ENCODE assay signal across 1 cellular context in the genomic region with DNA sequence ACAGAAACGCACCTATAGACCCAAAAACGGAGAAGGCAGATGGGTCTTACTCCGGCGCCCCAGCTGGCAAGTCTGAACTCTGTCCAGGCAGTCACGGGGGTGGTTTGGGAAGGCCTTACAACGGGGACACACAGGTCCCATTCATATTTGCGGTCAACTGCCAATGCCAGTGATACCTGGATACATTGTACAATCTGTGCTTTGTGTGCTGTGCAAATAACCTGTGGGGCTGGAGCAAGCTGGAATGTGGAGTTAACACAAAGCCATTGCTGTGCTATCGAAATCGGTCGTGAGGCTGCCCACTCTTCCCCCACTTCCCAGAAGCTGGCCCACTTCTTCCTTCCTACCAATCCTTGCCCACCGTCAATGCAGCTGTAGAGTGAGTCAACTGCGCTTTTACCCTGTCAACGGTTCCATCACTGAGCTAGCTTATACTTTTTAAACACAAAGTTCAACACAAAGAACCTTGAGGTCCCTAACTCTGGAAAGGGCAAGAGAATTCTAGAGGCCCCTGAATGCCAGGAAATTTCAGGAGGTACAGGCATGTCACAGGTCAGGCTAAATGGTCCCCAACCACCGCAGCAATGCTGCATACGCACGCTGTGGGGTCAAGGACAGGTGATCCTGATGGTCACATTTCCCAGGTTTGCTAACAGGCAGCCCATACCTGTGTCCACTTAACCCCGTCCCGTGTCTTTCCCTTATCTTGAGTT.
A peak's percentile ranks its signal among the peaks of the same experiment; 100 is the strongest.
TF ChIP-seq lines count a peak whose summit lies in the region.

No MANE protein-coding gene starts in this region.

TF ChIP-seq in HepG2, 621 proteins besides CTCF, POLR2A, EP300 and RAD21 (continued from another document and continues in another):
- TF ChIP-seq, protein P1, sequence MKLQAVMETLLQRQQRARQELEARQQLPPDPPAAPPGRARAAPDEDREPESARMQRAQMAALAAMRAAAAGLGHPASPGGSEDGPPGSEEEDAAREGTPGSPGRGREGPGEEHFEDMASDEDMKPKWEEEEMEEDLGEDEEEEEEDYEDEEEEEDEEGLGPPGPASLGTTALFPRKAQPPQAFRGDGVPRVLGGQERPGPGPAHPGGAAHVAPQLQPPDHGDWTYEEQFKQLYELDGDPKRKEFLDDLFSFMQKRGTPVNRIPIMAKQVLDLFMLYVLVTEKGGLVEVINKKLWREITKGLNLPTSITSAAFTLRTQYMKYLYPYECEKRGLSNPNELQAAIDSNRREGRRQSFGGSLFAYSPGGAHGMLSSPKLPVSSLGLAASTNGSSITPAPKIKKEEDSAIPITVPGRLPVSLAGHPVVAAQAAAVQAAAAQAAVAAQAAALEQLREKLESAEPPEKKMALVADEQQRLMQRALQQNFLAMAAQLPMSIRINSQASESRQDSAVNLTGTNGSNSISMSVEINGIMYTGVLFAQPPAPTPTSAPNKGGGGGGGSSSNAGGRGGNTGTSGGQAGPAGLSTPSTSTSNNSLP (IDR thresholded peaks at IDR 0.05; ENCODE audit: low read depth, low read length): peak; percentile 78
- TF ChIP-seq IRX3 (CRISPR knock-in tag; IDR thresholded peaks at IDR 0.05; ENCODE audit: borderline replicate concordance, low read depth) (no peak), ZNF12 (CRISPR knock-in tag; IDR thresholded peaks at IDR 0.05) (peak; percentile 81), RFXAP (CRISPR knock-in tag; IDR thresholded peaks at IDR 0.05; ENCODE audit: borderline replicate concordance) (peak; percentile 92), ZKSCAN8 (CRISPR knock-in tag; IDR thresholded peaks at IDR 0.05; ENCODE audit: borderline replicate concordance) (0 out of 2 replicates have a peak, but pooled peaks have one; percentile 35), ZNF746 (CRISPR knock-in tag; IDR thresholded peaks at IDR 0.05) (peak; percentile 80), KLF11 (CRISPR knock-in tag; IDR thresholded peaks at IDR 0.05) (no peak), PCBP1 (IDR thresholded peaks at IDR 0.05; ENCODE audit: borderline replicate concordance, low read depth, low read length) (no peak), FOXK1 (CRISPR knock-in tag; IDR thresholded peaks at IDR 0.05; ENCODE audit: borderline replicate concordance, low read depth) (no peak), KLF6 (CRISPR knock-in tag; IDR thresholded peaks at IDR 0.05) (no peak), SRSF1 (optimal IDR thresholded peaks at IDR 0.05; ENCODE audit: low read depth, low read length) (no peak), ZSCAN25 (CRISPR knock-in tag; IDR thresholded peaks at IDR 0.05) (no peak), SALL2 (CRISPR knock-in tag; IDR thresholded peaks at IDR 0.05) (peak; percentile 93; the same call in 1 of the 2 replicates), SNAPC2 (CRISPR knock-in tag; IDR thresholded peaks at IDR 0.05) (no peak; the same call in 1 of the 2 replicates), RBM39 (IDR thresholded peaks at IDR 0.05; ENCODE audit: low read depth, low read length, poor library complexity, severe bottlenecking) (no peak), ZNF660 (CRISPR knock-in tag; IDR thresholded peaks at IDR 0.05; ENCODE audit: borderline replicate concordance, low read depth) (no peak), ARNT2 (CRISPR knock-in tag; IDR thresholded peaks at IDR 0.05; ENCODE audit: low read depth) (peak; percentile 67; the same call in 1 of the 2 replicates), ZFP1 (CRISPR knock-in tag; IDR thresholded peaks at IDR 0.05) (peak; percentile 63; the same call in 1 of the 2 replicates), NCOA2 (CRISPR knock-in tag; IDR thresholded peaks at IDR 0.05) (peak; percentile 94), ZNF839 (CRISPR knock-in tag; IDR thresholded peaks at IDR 0.05; ENCODE audit: borderline replicate concordance) (no peak), ZNF224 (CRISPR knock-in tag; IDR thresholded peaks at IDR 0.05) (peak; percentile 91; the same call in 1 of the 2 replicates), ZNF121 (CRISPR knock-in tag; IDR thresholded peaks at IDR 0.05) (peak; percentile 44), BORCS8-MEF2B (CRISPR knock-in tag; IDR thresholded peaks at IDR 0.05) (no peak), ZNF747 (CRISPR knock-in tag; IDR thresholded peaks at IDR 0.05; ENCODE audit: borderline replicate concordance) (peak; percentile 81), SKI (IDR thresholded peaks at IDR 0.05; ENCODE audit: partially characterized antibody) (peak; percentile 87), SNAI1 (CRISPR knock-in tag; IDR thresholded peaks at IDR 0.05; ENCODE audit: borderline replicate concordance) (no peak)
- TF ChIP-seq, protein P2, sequence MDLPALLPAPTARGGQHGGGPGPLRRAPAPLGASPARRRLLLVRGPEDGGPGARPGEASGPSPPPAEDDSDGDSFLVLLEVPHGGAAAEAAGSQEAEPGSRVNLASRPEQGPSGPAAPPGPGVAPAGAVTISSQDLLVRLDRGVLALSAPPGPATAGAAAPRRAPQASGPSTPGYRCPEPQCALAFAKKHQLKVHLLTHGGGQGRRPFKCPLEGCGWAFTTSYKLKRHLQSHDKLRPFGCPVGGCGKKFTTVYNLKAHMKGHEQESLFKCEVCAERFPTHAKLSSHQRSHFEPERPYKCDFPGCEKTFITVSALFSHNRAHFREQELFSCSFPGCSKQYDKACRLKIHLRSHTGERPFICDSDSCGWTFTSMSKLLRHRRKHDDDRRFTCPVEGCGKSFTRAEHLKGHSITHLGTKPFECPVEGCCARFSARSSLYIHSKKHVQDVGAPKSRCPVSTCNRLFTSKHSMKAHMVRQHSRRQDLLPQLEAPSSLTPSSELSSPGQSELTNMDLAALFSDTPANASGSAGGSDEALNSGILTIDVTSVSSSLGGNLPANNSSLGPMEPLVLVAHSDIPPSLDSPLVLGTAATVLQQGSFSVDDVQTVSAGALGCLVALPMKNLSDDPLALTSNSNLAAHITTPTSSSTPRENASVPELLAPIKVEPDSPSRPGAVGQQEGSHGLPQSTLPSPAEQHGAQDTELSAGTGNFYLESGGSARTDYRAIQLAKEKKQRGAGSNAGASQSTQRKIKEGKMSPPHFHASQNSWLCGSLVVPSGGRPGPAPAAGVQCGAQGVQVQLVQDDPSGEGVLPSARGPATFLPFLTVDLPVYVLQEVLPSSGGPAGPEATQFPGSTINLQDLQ (CRISPR knock-in tag; IDR thresholded peaks at IDR 0.05): peak; percentile 26; the same call in 1 of the 2 replicates
- TF ChIP-seq, protein P3, sequence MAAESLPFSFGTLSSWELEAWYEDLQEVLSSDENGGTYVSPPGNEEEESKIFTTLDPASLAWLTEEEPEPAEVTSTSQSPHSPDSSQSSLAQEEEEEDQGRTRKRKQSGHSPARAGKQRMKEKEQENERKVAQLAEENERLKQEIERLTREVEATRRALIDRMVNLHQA (CRISPR knock-in tag; IDR thresholded peaks at IDR 0.05): no peak
- TF ChIP-seq, protein P4, sequence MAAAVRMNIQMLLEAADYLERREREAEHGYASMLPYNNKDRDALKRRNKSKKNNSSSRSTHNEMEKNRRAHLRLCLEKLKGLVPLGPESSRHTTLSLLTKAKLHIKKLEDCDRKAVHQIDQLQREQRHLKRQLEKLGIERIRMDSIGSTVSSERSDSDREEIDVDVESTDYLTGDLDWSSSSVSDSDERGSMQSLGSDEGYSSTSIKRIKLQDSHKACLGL (CRISPR knock-in tag; IDR thresholded peaks at IDR 0.05): no peak
- TF ChIP-seq, protein P5, sequence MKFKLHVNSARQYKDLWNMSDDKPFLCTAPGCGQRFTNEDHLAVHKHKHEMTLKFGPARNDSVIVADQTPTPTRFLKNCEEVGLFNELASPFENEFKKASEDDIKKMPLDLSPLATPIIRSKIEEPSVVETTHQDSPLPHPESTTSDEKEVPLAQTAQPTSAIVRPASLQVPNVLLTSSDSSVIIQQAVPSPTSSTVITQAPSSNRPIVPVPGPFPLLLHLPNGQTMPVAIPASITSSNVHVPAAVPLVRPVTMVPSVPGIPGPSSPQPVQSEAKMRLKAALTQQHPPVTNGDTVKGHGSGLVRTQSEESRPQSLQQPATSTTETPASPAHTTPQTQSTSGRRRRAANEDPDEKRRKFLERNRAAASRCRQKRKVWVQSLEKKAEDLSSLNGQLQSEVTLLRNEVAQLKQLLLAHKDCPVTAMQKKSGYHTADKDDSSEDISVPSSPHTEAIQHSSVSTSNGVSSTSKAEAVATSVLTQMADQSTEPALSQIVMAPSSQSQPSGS (CRISPR knock-in tag; IDR thresholded peaks at IDR 0.05): peak; percentile 70
- TF ChIP-seq, protein P6, sequence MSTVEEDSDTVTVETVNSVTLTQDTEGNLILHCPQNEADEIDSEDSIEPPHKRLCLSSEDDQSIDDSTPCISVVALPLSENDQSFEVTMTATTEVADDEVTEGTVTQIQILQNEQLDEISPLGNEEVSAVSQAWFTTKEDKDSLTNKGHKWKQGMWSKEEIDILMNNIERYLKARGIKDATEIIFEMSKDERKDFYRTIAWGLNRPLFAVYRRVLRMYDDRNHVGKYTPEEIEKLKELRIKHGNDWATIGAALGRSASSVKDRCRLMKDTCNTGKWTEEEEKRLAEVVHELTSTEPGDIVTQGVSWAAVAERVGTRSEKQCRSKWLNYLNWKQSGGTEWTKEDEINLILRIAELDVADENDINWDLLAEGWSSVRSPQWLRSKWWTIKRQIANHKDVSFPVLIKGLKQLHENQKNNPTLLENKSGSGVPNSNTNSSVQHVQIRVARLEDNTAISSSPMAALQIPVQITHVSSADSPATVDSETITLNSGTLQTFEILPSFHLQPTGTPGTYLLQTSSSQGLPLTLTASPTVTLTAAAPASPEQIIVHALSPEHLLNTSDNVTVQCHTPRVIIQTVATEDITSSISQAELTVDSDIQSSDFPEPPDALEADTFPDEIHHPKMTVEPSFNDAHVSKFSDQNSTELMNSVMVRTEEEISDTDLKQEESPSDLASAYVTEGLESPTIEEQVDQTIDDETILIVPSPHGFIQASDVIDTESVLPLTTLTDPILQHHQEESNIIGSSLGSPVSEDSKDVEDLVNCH (CRISPR knock-in tag; IDR thresholded peaks at IDR 0.05): no peak
- TF ChIP-seq, protein P7, sequence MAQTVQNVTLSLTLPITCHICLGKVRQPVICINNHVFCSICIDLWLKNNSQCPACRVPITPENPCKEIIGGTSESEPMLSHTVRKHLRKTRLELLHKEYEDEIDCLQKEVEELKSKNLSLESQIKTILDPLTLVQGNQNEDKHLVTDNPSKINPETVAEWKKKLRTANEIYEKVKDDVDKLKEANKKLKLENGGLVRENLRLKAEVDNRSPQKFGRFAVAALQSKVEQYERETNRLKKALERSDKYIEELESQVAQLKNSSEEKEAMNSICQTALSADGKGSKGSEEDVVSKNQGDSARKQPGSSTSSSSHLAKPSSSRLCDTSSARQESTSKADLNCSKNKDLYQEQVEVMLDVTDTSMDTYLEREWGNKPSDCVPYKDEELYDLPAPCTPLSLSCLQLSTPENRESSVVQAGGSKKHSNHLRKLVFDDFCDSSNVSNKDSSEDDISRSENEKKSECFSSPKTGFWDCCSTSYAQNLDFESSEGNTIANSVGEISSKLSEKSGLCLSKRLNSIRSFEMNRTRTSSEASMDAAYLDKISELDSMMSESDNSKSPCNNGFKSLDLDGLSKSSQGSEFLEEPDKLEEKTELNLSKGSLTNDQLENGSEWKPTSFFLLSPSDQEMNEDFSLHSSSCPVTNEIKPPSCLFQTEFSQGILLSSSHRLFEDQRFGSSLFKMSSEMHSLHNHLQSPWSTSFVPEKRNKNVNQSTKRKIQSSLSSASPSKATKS (CRISPR knock-in tag; IDR thresholded peaks at IDR 0.05): peak; percentile 87; the same call in 1 of the 2 replicates
- TF ChIP-seq, protein P8, sequence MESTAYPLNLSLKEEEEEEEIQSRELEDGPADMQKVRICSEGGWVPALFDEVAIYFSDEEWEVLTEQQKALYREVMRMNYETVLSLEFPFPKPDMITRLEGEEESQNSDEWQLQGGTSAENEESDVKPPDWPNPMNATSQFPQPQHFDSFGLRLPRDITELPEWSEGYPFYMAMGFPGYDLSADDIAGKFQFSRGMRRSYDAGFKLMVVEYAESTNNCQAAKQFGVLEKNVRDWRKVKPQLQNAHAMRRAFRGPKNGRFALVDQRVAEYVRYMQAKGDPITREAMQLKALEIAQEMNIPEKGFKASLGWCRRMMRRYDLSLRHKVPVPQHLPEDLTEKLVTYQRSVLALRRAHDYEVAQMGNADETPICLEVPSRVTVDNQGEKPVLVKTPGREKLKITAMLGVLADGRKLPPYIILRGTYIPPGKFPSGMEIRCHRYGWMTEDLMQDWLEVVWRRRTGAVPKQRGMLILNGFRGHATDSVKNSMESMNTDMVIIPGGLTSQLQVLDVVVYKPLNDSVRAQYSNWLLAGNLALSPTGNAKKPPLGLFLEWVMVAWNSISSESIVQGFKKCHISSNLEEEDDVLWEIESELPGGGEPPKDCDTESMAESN (CRISPR knock-in tag; conservative IDR thresholded peaks at IDR 0.05): peak; percentile 94
- TF ChIP-seq, protein P9, sequence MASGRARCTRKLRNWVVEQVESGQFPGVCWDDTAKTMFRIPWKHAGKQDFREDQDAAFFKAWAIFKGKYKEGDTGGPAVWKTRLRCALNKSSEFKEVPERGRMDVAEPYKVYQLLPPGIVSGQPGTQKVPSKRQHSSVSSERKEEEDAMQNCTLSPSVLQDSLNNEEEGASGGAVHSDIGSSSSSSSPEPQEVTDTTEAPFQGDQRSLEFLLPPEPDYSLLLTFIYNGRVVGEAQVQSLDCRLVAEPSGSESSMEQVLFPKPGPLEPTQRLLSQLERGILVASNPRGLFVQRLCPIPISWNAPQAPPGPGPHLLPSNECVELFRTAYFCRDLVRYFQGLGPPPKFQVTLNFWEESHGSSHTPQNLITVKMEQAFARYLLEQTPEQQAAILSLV (CRISPR knock-in tag; IDR thresholded peaks at IDR 0.05; ENCODE audit: borderline replicate concordance): 0 out of 2 replicates have a peak, but pooled peaks have one; percentile 51
- TF ChIP-seq, protein P10, sequence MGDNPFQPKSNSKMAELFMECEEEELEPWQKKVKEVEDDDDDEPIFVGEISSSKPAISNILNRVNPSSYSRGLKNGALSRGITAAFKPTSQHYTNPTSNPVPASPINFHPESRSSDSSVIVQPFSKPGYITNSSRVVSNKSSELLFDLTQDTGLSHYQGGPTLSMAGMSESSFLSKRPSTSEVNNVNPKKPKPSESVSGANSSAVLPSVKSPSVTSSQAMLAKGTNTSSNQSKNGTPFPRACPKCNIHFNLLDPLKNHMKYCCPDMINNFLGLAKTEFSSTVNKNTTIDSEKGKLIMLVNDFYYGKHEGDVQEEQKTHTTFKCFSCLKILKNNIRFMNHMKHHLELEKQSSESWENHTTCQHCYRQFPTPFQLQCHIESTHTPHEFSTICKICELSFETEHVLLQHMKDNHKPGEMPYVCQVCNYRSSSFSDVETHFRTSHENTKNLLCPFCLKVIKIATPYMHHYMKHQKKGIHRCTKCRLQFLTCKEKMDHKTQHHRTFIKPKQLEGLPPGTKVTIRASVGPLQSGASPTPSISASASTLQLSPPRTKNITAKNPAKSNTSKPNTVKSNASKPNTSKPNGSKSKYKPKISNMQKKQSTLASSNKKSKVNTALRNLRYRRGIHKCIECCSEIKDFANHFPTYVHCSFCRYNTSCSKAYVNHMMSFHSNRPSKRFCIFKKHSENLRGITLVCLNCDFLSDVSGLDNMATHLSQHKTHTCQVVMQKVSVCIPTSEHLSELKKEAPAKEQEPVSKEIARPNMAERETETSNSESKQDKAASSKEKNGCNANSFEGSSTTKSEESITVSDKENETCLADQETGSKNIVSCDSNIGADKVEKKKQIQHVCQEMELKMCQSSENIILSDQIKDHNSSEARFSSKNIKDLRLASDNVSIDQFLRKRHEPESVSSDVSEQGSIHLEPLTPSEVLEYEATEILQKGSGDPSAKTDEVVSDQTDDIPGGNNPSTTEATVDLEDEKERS (CRISPR knock-in tag; IDR thresholded peaks at IDR 0.05): no peak
- TF ChIP-seq, protein P11, sequence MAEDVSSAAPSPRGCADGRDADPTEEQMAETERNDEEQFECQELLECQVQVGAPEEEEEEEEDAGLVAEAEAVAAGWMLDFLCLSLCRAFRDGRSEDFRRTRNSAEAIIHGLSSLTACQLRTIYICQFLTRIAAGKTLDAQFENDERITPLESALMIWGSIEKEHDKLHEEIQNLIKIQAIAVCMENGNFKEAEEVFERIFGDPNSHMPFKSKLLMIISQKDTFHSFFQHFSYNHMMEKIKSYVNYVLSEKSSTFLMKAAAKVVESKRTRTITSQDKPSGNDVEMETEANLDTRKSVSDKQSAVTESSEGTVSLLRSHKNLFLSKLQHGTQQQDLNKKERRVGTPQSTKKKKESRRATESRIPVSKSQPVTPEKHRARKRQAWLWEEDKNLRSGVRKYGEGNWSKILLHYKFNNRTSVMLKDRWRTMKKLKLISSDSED (CRISPR knock-in tag; IDR thresholded peaks at IDR 0.05): no peak
